9 cellular contexts compared by ENCODE assay signal in genomic region chrX:119684916-119685224, GRCh38. TPM values are rescaled to one million over a fixed set of nuclear protein-coding genes. Genes with fewer than 3 reads are reported as not detected.
DNase-seq lines count a peak whose midpoint lies in the region; ATAC-seq and TF ChIP-seq lines count a peak whose summit lies in the region.
"Had no signal": no experiment of that assay in that cellular context is flagged by ENCODE, and none has a peak within 500 bp of the region (broad histone marks: within the 10 kb centered on the region; RNA-seq: fewer than 3 reads in every experiment).

No MANE protein-coding gene starts in this region.

- peak overlapping the region; percentile 98 for H3K27ac Mint-ChIP-seq in activated naive CD4-positive, alpha-beta T cell treated with anti-CD3 and anti-CD28 coated beads, Interleukin-2, amount 50 U/mL, for 24 hours
- peak overlapping the region; percentile 94 for H3K27ac Mint-ChIP-seq in activated T-helper 1 cell treated with anti-CD3 and anti-CD28 coated beads, Interleukin-12 subunit alpha, Interleukin-12 subunit beta, Interleukin-2, Interleukin-4 antibody, amounts not matched to agents 30 ng/mL and 10 ng/mL and 1 ng/mL, durations not matched to agents 14 hours and 24 hours and 36 hours
- peak overlapping the region; percentile 99 for H3K27ac Mint-ChIP-seq in memory B cell

- peaks cover 63% of the 10 kb centered on the region for H3K4me1 Mint-ChIP-seq in activated naive CD4-positive, alpha-beta T cell treated with anti-CD3 and anti-CD28 coated beads, Interleukin-2, amount 50 U/mL, for 24 hours
- peaks cover 65% of the 10 kb centered on the region for H3K4me1 Mint-ChIP-seq in activated T-helper 1 cell treated with anti-CD3 and anti-CD28 coated beads, Interleukin-12 subunit alpha, Interleukin-12 subunit beta, Interleukin-2, Interleukin-4 antibody, amounts not matched to agents 30 ng/mL and 10 ng/mL and 1 ng/mL, durations not matched to agents 14 hours and 24 hours and 36 hours (ENCODE audit: low read depth)
- H3K4me1 Mint-ChIP-seq in memory B cell = peaks cover 32% of the 10 kb centered on the region

- peak overlapping the region; percentile 92 for H3K4me3 Mint-ChIP-seq in activated naive CD4-positive, alpha-beta T cell treated with anti-CD3 and anti-CD28 coated beads, Interleukin-2, amount 50 U/mL, for 24 hours
- H3K4me3 Mint-ChIP-seq in activated T-helper 1 cell treated with anti-CD3 and anti-CD28 coated beads, Interleukin-12 subunit alpha, Interleukin-12 subunit beta, Interleukin-2, Interleukin-4 antibody, amounts not matched to agents 30 ng/mL and 10 ng/mL and 1 ng/mL, durations not matched to agents 14 hours and 24 hours and 36 hours = peak overlapping the region; percentile 93
- H3K4me3 Mint-ChIP-seq in memory B cell = peak overlapping the region; percentile 88

- intact Hi-C loops in activated T-helper 1 cell treated with anti-CD3 and anti-CD28 coated beads, Interleukin-12 subunit alpha, Interleukin-12 subunit beta, Interleukin-2, Interleukin-4 antibody, amounts not matched to agents 30 ng/mL and 10 ng/mL and 1 ng/mL, durations not matched to agents 14 hours and 24 hours and 36 hours (cut with micrococcal nuclease) = loop anchor here (1.0 kb wide), 1 partner anchor 8 kb away; the partner anchor contains the start of gene SEPTIN6
- intact Hi-C loops in tibial artery (cut with DNase I; ENCODE audit: low total_unique reads) = no loop called here

- no peaks in the 10 kb centered on the region for H3K36me3 ChIP-seq in tibial artery

- no peak for ATAC-seq in memory B cell (ENCODE audit: low read depth)

- no peaks in the 10 kb centered on the region for H3K27me3 ChIP-seq in tibial artery

- H3K9me3 ChIP-seq in tibial artery = no peaks in the 10 kb centered on the region

- peak overlapping the region; percentile 57 to 61 for H3K27ac ChIP-seq in tibial artery

- H3K4me3 ChIP-seq in tibial artery = no peak overlapping the region

- H3K27me3 Mint-ChIP-seq in activated naive CD4-positive, alpha-beta T cell treated with anti-CD3 and anti-CD28 coated beads, Interleukin-2, amount 50 U/mL, for 24 hours = no peaks in the 10 kb centered on the region
- no peaks in the 10 kb centered on the region for H3K27me3 Mint-ChIP-seq in activated T-helper 1 cell treated with anti-CD3 and anti-CD28 coated beads, Interleukin-12 subunit alpha, Interleukin-12 subunit beta, Interleukin-2, Interleukin-4 antibody, amounts not matched to agents 30 ng/mL and 10 ng/mL and 1 ng/mL, durations not matched to agents 14 hours and 24 hours and 36 hours (ENCODE audit: insufficient read depth)
- no peaks in the 10 kb centered on the region for H3K27me3 Mint-ChIP-seq in memory B cell

- no peak for TF ChIP-seq CTCF in tibial artery (IDR thresholded peaks at IDR 0.05)

- H3K9me3 Mint-ChIP-seq in activated naive CD4-positive, alpha-beta T cell treated with anti-CD3 and anti-CD28 coated beads, Interleukin-2, amount 50 U/mL, for 24 hours = no peaks in the 10 kb centered on the region
- no peaks in the 10 kb centered on the region for H3K9me3 Mint-ChIP-seq in activated T-helper 1 cell treated with anti-CD3 and anti-CD28 coated beads, Interleukin-12 subunit alpha, Interleukin-12 subunit beta, Interleukin-2, Interleukin-4 antibody, amounts not matched to agents 30 ng/mL and 10 ng/mL and 1 ng/mL, durations not matched to agents 14 hours and 24 hours and 36 hours
- H3K9me3 Mint-ChIP-seq in memory B cell = no peaks in the 10 kb centered on the region

- no peak for DNase-seq in activated naive CD4-positive, alpha-beta T cell treated with anti-CD3 and anti-CD28 coated beads, Interleukin-2, amount 50 U/mL, for 16 hours
- DNase-seq in activated T-helper 1 cell treated with anti-CD3 and anti-CD28 coated beads, Interleukin-12 subunit alpha, Interleukin-12 subunit beta, Interleukin-2, Interleukin-4 antibody, amounts not matched to agents 30 ng/mL and 10 ng/mL and 1 ng/mL, durations not matched to agents 14 hours and 24 hours and 36 hours (ENCODE audit: low spot score) = no peak
- no peak for DNase-seq in memory B cell (ENCODE audit: low spot score in 2 of 2)
- no peak for DNase-seq in tibial artery
- no peak for DNase-seq in stimulated activated CD4-positive, alpha-beta T cell treated with anti-CD3 and anti-CD28 coated beads, Interleukin-15, amount 100 ng/mL, for 24 hours
- no peak for DNase-seq in DMS114 treated with DMSO at 0.1 percent for 48 hours (lab: John Stamatoyannopoulos, UW; ENCODE audit: unreplicated experiment)
- no peak for DNase-seq in NCI-H2171 (lab: John Stamatoyannopoulos, UW)
- DNase-seq: NCI-H1436 had no signal

- H3K4me1 ChIP-seq in tibial artery = peaks cover 0 to 6% (median 2%) of the 10 kb centered on the region in 4 donors

- H3K36me3 Mint-ChIP-seq in activated naive CD4-positive, alpha-beta T cell treated with anti-CD3 and anti-CD28 coated beads, Interleukin-2, amount 50 U/mL, for 24 hours = peaks cover 5% of the 10 kb centered on the region
- peaks cover 12% of the 10 kb centered on the region for H3K36me3 Mint-ChIP-seq in activated T-helper 1 cell treated with anti-CD3 and anti-CD28 coated beads, Interleukin-12 subunit alpha, Interleukin-12 subunit beta, Interleukin-2, Interleukin-4 antibody, amounts not matched to agents 30 ng/mL and 10 ng/mL and 1 ng/mL, durations not matched to agents 14 hours and 24 hours and 36 hours (ENCODE audit: low read depth)
- H3K36me3 Mint-ChIP-seq in memory B cell = peaks cover 3% of the 10 kb centered on the region

RNA-seq across cellular contexts. Expression of gene SEPTIN6, which starts 8.1 kb away (rescaled TPM):
- total RNA-seq in activated T-helper 1 cell treated with anti-CD3 and anti-CD28 coated beads, Interleukin-12 subunit alpha, Interleukin-12 subunit beta, Interleukin-2, Interleukin-4 antibody, amounts not matched to agents 30 ng/mL and 10 ng/mL and 1 ng/mL, durations not matched to agents 14 hours and 24 hours and 36 hours = 159 and 172 TPM in 2 replicates
